Comparison of ENCODE assay signal across 1 cellular context in the genomic region with DNA sequence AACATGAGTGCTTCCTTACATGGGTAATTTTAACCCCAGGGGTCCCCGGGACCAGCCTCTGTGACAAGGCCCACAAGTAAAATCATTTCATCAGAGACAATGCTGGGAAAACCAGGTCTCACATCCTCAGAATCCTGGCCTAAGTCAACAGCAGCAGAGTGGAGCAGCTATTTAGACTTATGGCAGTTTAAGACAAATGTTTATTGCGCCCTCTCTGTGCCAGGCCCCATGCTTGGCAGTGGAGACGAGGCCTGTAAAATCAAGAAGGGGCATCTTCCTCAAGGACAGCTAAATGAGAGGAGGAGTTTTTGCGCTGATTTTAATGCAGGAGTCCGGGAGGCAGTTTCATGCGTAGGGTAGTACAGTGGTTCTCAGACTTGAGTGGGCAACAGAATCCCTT.
TF ChIP-seq lines count a peak whose summit lies in the region.

No MANE protein-coding gene starts in this region.

TF ChIP-seq in HepG2, 621 proteins besides CTCF, POLR2A, EP300 and RAD21:
- TF ChIP-seq, protein P1, sequence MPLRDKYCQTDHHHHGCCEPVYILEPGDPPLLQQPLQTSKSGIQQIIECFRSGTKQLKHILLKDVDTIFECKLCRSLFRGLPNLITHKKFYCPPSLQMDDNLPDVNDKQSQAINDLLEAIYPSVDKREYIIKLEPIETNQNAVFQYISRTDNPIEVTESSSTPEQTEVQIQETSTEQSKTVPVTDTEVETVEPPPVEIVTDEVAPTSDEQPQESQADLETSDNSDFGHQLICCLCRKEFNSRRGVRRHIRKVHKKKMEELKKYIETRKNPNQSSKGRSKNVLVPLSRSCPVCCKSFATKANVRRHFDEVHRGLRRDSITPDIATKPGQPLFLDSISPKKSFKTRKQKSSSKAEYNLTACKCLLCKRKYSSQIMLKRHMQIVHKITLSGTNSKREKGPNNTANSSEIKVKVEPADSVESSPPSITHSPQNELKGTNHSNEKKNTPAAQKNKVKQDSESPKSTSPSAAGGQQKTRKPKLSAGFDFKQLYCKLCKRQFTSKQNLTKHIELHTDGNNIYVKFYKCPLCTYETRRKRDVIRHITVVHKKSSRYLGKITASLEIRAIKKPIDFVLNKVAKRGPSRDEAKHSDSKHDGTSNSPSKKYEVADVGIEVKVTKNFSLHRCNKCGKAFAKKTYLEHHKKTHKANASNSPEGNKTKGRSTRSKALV (CRISPR knock-in tag; IDR thresholded peaks at IDR 0.05): no peak
